ENCODE assay signal across 10 cellular contexts in the genomic region with DNA sequence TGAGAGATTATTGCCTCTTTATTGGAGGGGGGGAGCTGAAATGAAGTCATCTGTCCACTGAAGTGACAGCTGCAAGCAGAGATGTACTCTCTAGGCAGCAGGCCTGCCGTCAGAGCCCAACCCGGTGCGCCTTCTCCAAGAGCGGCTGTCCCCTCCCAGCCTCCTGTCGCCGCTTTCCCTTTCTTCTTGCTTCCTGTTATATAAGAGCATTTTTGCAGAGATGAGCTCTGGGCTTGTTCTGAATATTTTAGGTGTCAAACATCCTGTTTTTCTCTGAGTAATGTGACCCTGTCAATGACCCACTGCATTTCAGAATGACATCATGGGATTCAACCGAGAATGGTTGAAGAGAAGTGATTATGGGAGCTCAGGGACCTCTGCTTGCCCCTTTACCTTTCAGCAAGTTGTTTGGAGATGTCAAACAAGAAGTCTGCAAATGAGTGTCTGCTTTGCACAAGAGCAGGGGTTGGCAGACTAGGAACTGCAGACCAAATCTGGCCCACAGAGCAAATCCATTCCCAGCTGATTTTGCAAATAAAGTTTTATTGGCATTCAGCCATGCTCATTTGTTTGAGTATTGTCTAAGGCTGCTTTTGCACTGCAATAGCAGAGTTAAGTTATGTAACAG.
DNase-seq lines count a peak whose midpoint lies in the region; ATAC-seq, FAIRE-seq and TF ChIP-seq lines count a peak whose summit lies in the region.
"Had no signal": no experiment of that assay in that cellular context is flagged by ENCODE, and none has a peak within 500 bp of the region (broad histone marks: within the 10 kb centered on the region; RNA-seq: fewer than 3 reads in every experiment).

No MANE protein-coding gene starts in this region.

- H3K27ac ChIP-seq in adrenal gland (peak overlapping the region in 1 of 5 donors; percentile 65), HepG2 (ENCODE audit: extremely low read length, insufficient read depth, low read length) (no peak overlapping the region)

- no peaks in the 10 kb centered on the region for H3K27me3 Mint-ChIP-seq in stimulated activated naive CD8-positive, alpha-beta T cell treated with anti-CD3 and anti-CD28 coated beads, Interleukin-15, amount 100 ng/mL, for 72 hours

- no peaks in the 10 kb centered on the region for H3K9me3 ChIP-seq in adrenal gland (replicated peaks in 1 of 3)
- no peaks in the 10 kb centered on the region for H3K9me3 ChIP-seq in HepG2 (ENCODE audit: low read length)

- peaks cover 5% of the 10 kb centered on the region for H3K27me3 ChIP-seq in adrenal gland
- H3K27me3 ChIP-seq in HepG2 (ENCODE audit: control insufficient read depth in 1 of 2, insufficient read depth in 2 of 2, low read length in 2 of 2) = no peaks in the 10 kb centered on the region; a peak in 1 of 5 replicates

- in situ Hi-C loops in HepG2 (cut with HindIII; ENCODE audit: extremely low pct_ligation_motif_present, low pct_unique_long_range_greater_than_20kb) = no loop called here

- no peak for TF ChIP-seq RAD21 in HepG2 (CRISPR knock-in tag; IDR thresholded peaks at IDR 0.05)

- peak; percentile 78 for ATAC-seq in stimulated activated naive CD8-positive, alpha-beta T cell treated with anti-CD3 and anti-CD28 coated beads, Interleukin-15, amount 100 ng/mL, for 72 hours
- ATAC-seq in stimulated activated naive CD8-positive, alpha-beta T cell treated with anti-CD3 and anti-CD28 coated beads, Interleukin-15, Interleukin-2, amounts not matched to agents 100 U/mL and 50 U/mL, for 24 hours = no peak
- ATAC-seq in HepG2 = no peak

- H3K4me1 Mint-ChIP-seq in stimulated activated naive CD8-positive, alpha-beta T cell treated with anti-CD3 and anti-CD28 coated beads, Interleukin-15, amount 100 ng/mL, for 72 hours = peaks cover 14% of the 10 kb centered on the region

- no peak for TF ChIP-seq POLR2A in adrenal gland (IDR thresholded peaks at IDR 0.05)
- no peak for TF ChIP-seq POLR2A in HepG2 (IDR thresholded peaks at IDR 0.05; ENCODE audit: insufficient read depth in 1 of 2, low read depth in 2 of 2, low read length in 2 of 2)

- peak overlapping the region; percentile 38 to 64 for H3K4me3 Mint-ChIP-seq in stimulated activated naive CD8-positive, alpha-beta T cell treated with anti-CD3 and anti-CD28 coated beads, Interleukin-15, amount 100 ng/mL, for 72 hours

- peak overlapping the region; percentile 40 to 63 for H3K27ac Mint-ChIP-seq in stimulated activated naive CD8-positive, alpha-beta T cell treated with anti-CD3 and anti-CD28 coated beads, Interleukin-15, amount 100 ng/mL, for 72 hours

- CTCF ChIA-PET in HepG2 (lab: Yijun Ruan, JAX; ENCODE audit: low intra/inter-chr PET ratio, low total read pairs) = no interaction called here

- no peaks in the 10 kb centered on the region for H3K9me3 Mint-ChIP-seq in stimulated activated naive CD8-positive, alpha-beta T cell treated with anti-CD3 and anti-CD28 coated beads, Interleukin-15, amount 100 ng/mL, for 72 hours

- H2AFZ ChIP-seq in HepG2 (ENCODE audit: low read length) = no peak overlapping the region

- no peaks in the 10 kb centered on the region for H4K20me1 ChIP-seq in HepG2 (ENCODE audit: insufficient read depth, low read length)

- H3K79me2 ChIP-seq in HepG2 (ENCODE audit: insufficient read depth, low read length) = no peaks in the 10 kb centered on the region

- H3K36me3 ChIP-seq in adrenal gland (replicated peaks in 1 of 2) = no peaks in the 10 kb centered on the region
- H3K36me3 ChIP-seq in HepG2 (replicated peaks in 1 of 2; ENCODE audit: control insufficient read depth in 1 of 2, insufficient read depth in 2 of 2, low read length in 2 of 2) = no peaks in the 10 kb centered on the region

- TF ChIP-seq CTCF in adrenal gland (IDR thresholded peaks at IDR 0.05) (no peak), HepG2 (CRISPR knock-in tag; IDR thresholded peaks at IDR 0.05) (no peak)

- DNase-seq in stimulated activated naive CD8-positive, alpha-beta T cell treated with anti-CD3 and anti-CD28 coated beads, Interleukin-15, amount 100 ng/mL, for 72 hours = peak in 1 of 2 donors; percentile 10
- DNase-seq in stimulated activated naive CD8-positive, alpha-beta T cell treated with anti-CD3 and anti-CD28 coated beads, Interleukin-15, Interleukin-2, amounts not matched to agents 100 U/mL and 50 U/mL, for 24 hours = no peak
- DNase-seq in adrenal gland = peak in 5 of 7 donors; percentile 10 to 63 (median 21)
- DNase-seq in HepG2 (ENCODE audit: low spot score) = peak; percentile 42
- no peak for DNase-seq in activated CD4-positive, CD25-positive, alpha-beta regulatory T cell (lab: John Stamatoyannopoulos, UW)
- no peak for DNase-seq in NK-92 treated with Interleukin-12 subunit alpha and Interleukin-12 subunit beta, amount 100 ng/mL, for 24 hours (lab: John Stamatoyannopoulos, UW)
- DNase-seq in RPMI8226 = no peak
- DNase-seq in NCI-H1105 treated with DMSO at 0.1 percent for 48 hours (lab: John Stamatoyannopoulos, UW) = no peak

- no peak overlapping the region for H3K4me3 ChIP-seq in adrenal gland
- no peak overlapping the region for H3K4me3 ChIP-seq in HepG2 (replicated peaks in 1 of 3; ENCODE audit: insufficient read depth in 1 of 3, low read depth in 2 of 3, low read length in 3 of 3)
- H3K4me3 ChIP-seq: skin epidermis had no signal

- POLR2A ChIA-PET in HepG2 (lab: Yijun Ruan, JAX) = no interaction called here

- H3K4me1 ChIP-seq in adrenal gland (replicated peaks in 1 of 2) (no peaks in the 10 kb centered on the region), HepG2 (ENCODE audit: insufficient read depth, low read length) (no peaks in the 10 kb centered on the region)

- TF ChIP-seq EP300 in HepG2 (IDR thresholded peaks at IDR 0.05; ENCODE audit: low read depth in 2 of 2, low read length in 2 of 2) = no peak
- no peak for TF ChIP-seq EP300 in HepG2 (CRISPR knock-in tag; IDR thresholded peaks at IDR 0.05; ENCODE audit: borderline replicate concordance)

- intact Hi-C loops in adrenal gland (cut with DNase I) (no loop called here), HepG2 (cut with micrococcal nuclease; ENCODE audit: unreplicated experiment) (no loop called here)

- WGBS in adrenal gland, 4 donors = 47 to 74% (median 57%) methylated on average over 2 to 7 of the region's 7 CpGs
- WGBS in HepG2 (ENCODE audit: low lambda C conversion rate) = 23% methylated on average over 7 of the region's 7 CpGs

- no peak for FAIRE-seq in HepG2 (lab: Jason Lieb, UNC)
- FAIRE-seq: G401.6 had no signal

- H3K4me2 ChIP-seq in HepG2 (ENCODE audit: low read depth, low read length) = no peak overlapping the region

- BruUV-seq in HepG2 (replicated peaks; lab: Mats Ljungman, UMichigan) = no TSS peak

- H3K9ac ChIP-seq in HepG2 (ENCODE audit: insufficient read depth, low read depth, low read length) = no peak overlapping the region

TF ChIP-seq in HepG2, 621 proteins besides CTCF, POLR2A, EP300 and RAD21 (continues in another document):
- TF ChIP-seq MED1 (CRISPR knock-in tag; IDR thresholded peaks at IDR 0.05) = no peak

Comparison
In these comparisons a context has a peak if more than half of its experiments do, and no peak if none do; other contexts are left out.
1. DNase-seq: peak in adrenal gland (5 of 7) and HepG2 (single experiment); none in stimulated activated naive CD8-positive, alpha-beta T cell treated with anti-CD3 and anti-CD28 coated beads, Interleukin-15, Interleukin-2, amounts not matched to agents 100 U/mL and 50 U/mL, for 24 hours (single experiment), activated CD4-positive, CD25-positive, alpha-beta regulatory T cell (0 of 4), NK-92 treated with Interleukin-12 subunit alpha and Interleukin-12 subunit beta, amount 100 ng/mL, for 24 hours (single experiment), RPMI8226 (single experiment) and NCI-H1105 treated with DMSO at 0.1 percent for 48 hours (single experiment).